28 cellular contexts compared by ENCODE assay signal in genomic region chr2:24650997-24651642, GRCh38.
"Had no signal": no experiment of that assay in that cellular context is flagged by ENCODE, and none has a peak within 500 bp of the region (broad histone marks: within the 10 kb centered on the region; RNA-seq: fewer than 3 reads in every experiment).

No MANE protein-coding gene starts in this region.

- H3K9me3 Mint-ChIP-seq: activated CD4-positive, alpha-beta memory T cell treated with anti-CD3 and anti-CD28 coated beads, Interleukin-2, amount 10 ng/mL, durations not matched to agents 7 days and 5 days; activated CD4-positive, alpha-beta T cell treated with anti-CD3 and anti-CD28 coated beads, Interleukin-2, amount 10 ng/mL, durations not matched to agents 24 days and 14 days; brain; dendritic cell treated with granulocyte-macrophage colony-stimulating factor and Interleukin-4, amounts not matched to agents 40 ng/mL and 50 ng/mL, for 4 days; endodermal cell had no signal

- H3K27me3 Mint-ChIP-seq: activated CD4-positive, alpha-beta memory T cell treated with anti-CD3 and anti-CD28 coated beads, Interleukin-2, amount 10 ng/mL, durations not matched to agents 7 days and 5 days; activated CD4-positive, alpha-beta T cell treated with anti-CD3 and anti-CD28 coated beads, Interleukin-2, amount 10 ng/mL, durations not matched to agents 24 days and 14 days; activated naive CD8-positive, alpha-beta T cell; activated T-cell treated with anti-CD3 and anti-CD28 coated beads, Interleukin-2, amount 50 U/mL, for 24 hours; brain; dendritic cell treated with granulocyte-macrophage colony-stimulating factor and Interleukin-4, amounts not matched to agents 40 ng/mL and 50 ng/mL, for 4 days; T-helper 17 cell had no signal

- H3K4me1 Mint-ChIP-seq: activated CD4-positive, alpha-beta memory T cell treated with anti-CD3 and anti-CD28 coated beads, Interleukin-2, amount 10 ng/mL, durations not matched to agents 7 days and 5 days; activated CD4-positive, alpha-beta T cell treated with anti-CD3 and anti-CD28 coated beads, Interleukin-2, amount 10 ng/mL, durations not matched to agents 24 days and 14 days had no signal

- H3K4me3 Mint-ChIP-seq: activated CD4-positive, alpha-beta memory T cell treated with anti-CD3 and anti-CD28 coated beads, Interleukin-2, amount 10 ng/mL, durations not matched to agents 7 days and 5 days; activated CD4-positive, alpha-beta T cell treated with anti-CD3 and anti-CD28 coated beads, Interleukin-2, amount 10 ng/mL, durations not matched to agents 24 days and 14 days; activated naive CD8-positive, alpha-beta T cell; activated T-cell treated with anti-CD3 and anti-CD28 coated beads, Interleukin-2, amount 50 U/mL, for 24 hours; activated T-cell treated with anti-CD3 and anti-CD28 coated beads, Interleukin-2, amount 50 U/mL, for 72 hours; brain; dendritic cell treated with granulocyte-macrophage colony-stimulating factor and Interleukin-4, amounts not matched to agents 40 ng/mL and 50 ng/mL, for 4 days; endodermal cell; T-helper 17 cell; T-helper 2 cell treated with Interferon-gamma antibody and Interleukin-4, amounts not matched to agents 5 μg/mL and 100 μg/mL, for 36 hours had no signal

- DNase-seq: activated CD4-positive, alpha-beta memory T cell treated with anti-CD3 and anti-CD28 coated beads, Interleukin-2, amount 10 ng/mL, durations not matched to agents 7 days and 5 days; activated CD4-positive, alpha-beta T cell treated with anti-CD3 and anti-CD28 coated beads, Interleukin-2, amount 10 ng/mL, durations not matched to agents 24 days and 14 days; activated CD4-positive, alpha-beta T cell treated with anti-CD3 and anti-CD28 coated beads, Interleukin-2, amount 50 U/mL, for 4 hours; activated CD4-positive, CD25-positive, alpha-beta regulatory T cell; activated CD8-positive, alpha-beta memory T cell treated with anti-CD3 and anti-CD28 coated beads, Interleukin-2, amount 50 U/mL, for 48 hours; activated effector memory CD4-positive, alpha-beta T cell treated with Interleukin-2 at 50 U/mL for 16 hours; activated gamma-delta T cell treated with Interleukin-2 at 50 U/mL for 16 hours; activated naive CD4-positive, alpha-beta T cell treated with anti-CD3 and anti-CD28 coated beads, Interleukin-2, amount 50 U/mL, for 16 hours; activated naive CD4-positive, alpha-beta T cell treated with Interleukin-2 at 50 U/mL for 16 hours; activated T-cell treated with anti-CD3 and anti-CD28 coated beads for 4 hours; activated T-cell treated with anti-CD3 and anti-CD28 coated beads, Interleukin-2, amount 50 U/mL, for 24 hours; activated T-cell treated with anti-CD3 and anti-CD28 coated beads, Interleukin-2, amount 50 U/mL, for 72 hours; central memory CD4-positive, alpha-beta T cell; dorsolateral prefrontal cortex; effector memory CD4-positive, alpha-beta T cell; endodermal cell; foreskin fibroblast; head of caudate nucleus; hippocampal formation; T-helper 1 cell; T-helper 17 cell; T1000 had no signal

- FAIRE-seq: frontal cortex had no signal

- ATAC-seq: activated T-cell treated with anti-CD3 and anti-CD28 coated beads, Interleukin-2, amount 50 U/mL, for 72 hours; esophagus mucosa; T-helper 17 cell had no signal

- H3K27ac Mint-ChIP-seq: activated CD4-positive, alpha-beta memory T cell treated with anti-CD3 and anti-CD28 coated beads, Interleukin-2, amount 10 ng/mL, durations not matched to agents 7 days and 5 days; activated CD4-positive, alpha-beta T cell treated with anti-CD3 and anti-CD28 coated beads, Interleukin-2, amount 10 ng/mL, durations not matched to agents 24 days and 14 days; activated naive CD8-positive, alpha-beta T cell; activated T-cell treated with anti-CD3 and anti-CD28 coated beads, Interleukin-2, amount 50 U/mL, for 24 hours; activated T-cell treated with anti-CD3 and anti-CD28 coated beads, Interleukin-2, amount 50 U/mL, for 72 hours; brain; dendritic cell treated with granulocyte-macrophage colony-stimulating factor and Interleukin-4, amounts not matched to agents 40 ng/mL and 50 ng/mL, for 4 days; endodermal cell; T-helper 17 cell; T-helper 2 cell treated with Interferon-gamma antibody and Interleukin-4, amounts not matched to agents 5 μg/mL and 100 μg/mL, for 36 hours had no signal
